1 cellular context compared by ENCODE assay signal in the genomic region with DNA sequence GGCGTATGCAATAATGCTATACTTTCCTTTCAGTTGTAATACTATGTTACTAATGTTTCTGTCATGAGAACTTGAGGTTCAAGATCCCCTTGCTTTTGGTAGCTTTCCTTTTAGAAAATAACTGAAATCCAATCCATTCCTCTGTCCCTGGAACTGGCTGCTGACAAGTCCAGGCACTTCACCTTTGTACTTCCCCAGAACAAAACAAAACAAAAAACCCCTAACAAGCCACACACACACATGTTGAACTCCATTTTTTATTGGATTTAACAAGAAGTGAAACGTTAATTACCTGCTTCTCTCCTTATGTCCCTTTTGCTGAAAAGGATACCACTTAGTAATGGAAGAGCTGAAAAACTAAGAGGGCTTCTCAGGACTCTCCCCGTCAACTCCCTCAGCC.
TF ChIP-seq lines count a peak whose summit lies in the region.

No MANE protein-coding gene starts in this region.

TF ChIP-seq in H1, 55 proteins besides CTCF, POLR2A, EP300 and RAD21:
- TF ChIP-seq, protein P1, sequence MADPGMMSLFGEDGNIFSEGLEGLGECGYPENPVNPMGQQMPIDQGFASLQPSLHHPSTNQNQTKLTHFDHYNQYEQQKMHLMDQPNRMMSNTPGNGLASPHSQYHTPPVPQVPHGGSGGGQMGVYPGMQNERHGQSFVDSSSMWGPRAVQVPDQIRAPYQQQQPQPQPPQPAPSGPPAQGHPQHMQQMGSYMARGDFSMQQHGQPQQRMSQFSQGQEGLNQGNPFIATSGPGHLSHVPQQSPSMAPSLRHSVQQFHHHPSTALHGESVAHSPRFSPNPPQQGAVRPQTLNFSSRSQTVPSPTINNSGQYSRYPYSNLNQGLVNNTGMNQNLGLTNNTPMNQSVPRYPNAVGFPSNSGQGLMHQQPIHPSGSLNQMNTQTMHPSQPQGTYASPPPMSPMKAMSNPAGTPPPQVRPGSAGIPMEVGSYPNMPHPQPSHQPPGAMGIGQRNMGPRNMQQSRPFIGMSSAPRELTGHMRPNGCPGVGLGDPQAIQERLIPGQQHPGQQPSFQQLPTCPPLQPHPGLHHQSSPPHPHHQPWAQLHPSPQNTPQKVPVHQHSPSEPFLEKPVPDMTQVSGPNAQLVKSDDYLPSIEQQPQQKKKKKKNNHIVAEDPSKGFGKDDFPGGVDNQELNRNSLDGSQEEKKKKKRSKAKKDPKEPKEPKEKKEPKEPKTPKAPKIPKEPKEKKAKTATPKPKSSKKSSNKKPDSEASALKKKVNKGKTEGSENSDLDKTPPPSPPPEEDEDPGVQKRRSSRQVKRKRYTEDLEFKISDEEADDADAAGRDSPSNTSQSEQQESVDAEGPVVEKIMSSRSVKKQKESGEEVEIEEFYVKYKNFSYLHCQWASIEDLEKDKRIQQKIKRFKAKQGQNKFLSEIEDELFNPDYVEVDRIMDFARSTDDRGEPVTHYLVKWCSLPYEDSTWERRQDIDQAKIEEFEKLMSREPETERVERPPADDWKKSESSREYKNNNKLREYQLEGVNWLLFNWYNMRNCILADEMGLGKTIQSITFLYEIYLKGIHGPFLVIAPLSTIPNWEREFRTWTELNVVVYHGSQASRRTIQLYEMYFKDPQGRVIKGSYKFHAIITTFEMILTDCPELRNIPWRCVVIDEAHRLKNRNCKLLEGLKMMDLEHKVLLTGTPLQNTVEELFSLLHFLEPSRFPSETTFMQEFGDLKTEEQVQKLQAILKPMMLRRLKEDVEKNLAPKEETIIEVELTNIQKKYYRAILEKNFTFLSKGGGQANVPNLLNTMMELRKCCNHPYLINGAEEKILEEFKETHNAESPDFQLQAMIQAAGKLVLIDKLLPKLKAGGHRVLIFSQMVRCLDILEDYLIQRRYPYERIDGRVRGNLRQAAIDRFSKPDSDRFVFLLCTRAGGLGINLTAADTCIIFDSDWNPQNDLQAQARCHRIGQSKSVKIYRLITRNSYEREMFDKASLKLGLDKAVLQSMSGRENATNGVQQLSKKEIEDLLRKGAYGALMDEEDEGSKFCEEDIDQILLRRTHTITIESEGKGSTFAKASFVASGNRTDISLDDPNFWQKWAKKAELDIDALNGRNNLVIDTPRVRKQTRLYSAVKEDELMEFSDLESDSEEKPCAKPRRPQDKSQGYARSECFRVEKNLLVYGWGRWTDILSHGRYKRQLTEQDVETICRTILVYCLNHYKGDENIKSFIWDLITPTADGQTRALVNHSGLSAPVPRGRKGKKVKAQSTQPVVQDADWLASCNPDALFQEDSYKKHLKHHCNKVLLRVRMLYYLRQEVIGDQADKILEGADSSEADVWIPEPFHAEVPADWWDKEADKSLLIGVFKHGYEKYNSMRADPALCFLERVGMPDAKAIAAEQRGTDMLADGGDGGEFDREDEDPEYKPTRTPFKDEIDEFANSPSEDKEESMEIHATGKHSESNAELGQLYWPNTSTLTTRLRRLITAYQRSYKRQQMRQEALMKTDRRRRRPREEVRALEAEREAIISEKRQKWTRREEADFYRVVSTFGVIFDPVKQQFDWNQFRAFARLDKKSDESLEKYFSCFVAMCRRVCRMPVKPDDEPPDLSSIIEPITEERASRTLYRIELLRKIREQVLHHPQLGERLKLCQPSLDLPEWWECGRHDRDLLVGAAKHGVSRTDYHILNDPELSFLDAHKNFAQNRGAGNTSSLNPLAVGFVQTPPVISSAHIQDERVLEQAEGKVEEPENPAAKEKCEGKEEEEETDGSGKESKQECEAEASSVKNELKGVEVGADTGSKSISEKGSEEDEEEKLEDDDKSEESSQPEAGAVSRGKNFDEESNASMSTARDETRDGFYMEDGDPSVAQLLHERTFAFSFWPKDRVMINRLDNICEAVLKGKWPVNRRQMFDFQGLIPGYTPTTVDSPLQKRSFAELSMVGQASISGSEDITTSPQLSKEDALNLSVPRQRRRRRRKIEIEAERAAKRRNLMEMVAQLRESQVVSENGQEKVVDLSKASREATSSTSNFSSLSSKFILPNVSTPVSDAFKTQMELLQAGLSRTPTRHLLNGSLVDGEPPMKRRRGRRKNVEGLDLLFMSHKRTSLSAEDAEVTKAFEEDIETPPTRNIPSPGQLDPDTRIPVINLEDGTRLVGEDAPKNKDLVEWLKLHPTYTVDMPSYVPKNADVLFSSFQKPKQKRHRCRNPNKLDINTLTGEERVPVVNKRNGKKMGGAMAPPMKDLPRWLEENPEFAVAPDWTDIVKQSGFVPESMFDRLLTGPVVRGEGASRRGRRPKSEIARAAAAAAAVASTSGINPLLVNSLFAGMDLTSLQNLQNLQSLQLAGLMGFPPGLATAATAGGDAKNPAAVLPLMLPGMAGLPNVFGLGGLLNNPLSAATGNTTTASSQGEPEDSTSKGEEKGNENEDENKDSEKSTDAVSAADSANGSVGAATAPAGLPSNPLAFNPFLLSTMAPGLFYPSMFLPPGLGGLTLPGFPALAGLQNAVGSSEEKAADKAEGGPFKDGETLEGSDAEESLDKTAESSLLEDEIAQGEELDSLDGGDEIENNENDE (IDR thresholded peaks at IDR 0.05; ENCODE audit: insufficient replicate concordance, low read length): no peak
- TF ChIP-seq ZNF274 (IDR thresholded peaks at IDR 0.05; ENCODE audit: borderline replicate concordance, extremely low read depth, low read length): no peak
- no peak for TF ChIP-seq RFX5 (IDR thresholded peaks at IDR 0.05; ENCODE audit: borderline replicate concordance, low read depth, low read length)
- TF ChIP-seq CEBPB (IDR thresholded peaks at IDR 0.05; ENCODE audit: low read depth, low read length): no peak
- TF ChIP-seq, protein P2, sequence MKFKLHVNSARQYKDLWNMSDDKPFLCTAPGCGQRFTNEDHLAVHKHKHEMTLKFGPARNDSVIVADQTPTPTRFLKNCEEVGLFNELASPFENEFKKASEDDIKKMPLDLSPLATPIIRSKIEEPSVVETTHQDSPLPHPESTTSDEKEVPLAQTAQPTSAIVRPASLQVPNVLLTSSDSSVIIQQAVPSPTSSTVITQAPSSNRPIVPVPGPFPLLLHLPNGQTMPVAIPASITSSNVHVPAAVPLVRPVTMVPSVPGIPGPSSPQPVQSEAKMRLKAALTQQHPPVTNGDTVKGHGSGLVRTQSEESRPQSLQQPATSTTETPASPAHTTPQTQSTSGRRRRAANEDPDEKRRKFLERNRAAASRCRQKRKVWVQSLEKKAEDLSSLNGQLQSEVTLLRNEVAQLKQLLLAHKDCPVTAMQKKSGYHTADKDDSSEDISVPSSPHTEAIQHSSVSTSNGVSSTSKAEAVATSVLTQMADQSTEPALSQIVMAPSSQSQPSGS (IDR thresholded peaks at IDR 0.05; ENCODE audit: low read length): no peak
- no peak for TF ChIP-seq SIRT6 (IDR thresholded peaks at IDR 0.05; ENCODE audit: low read length)
- TF ChIP-seq SIX5 (IDR thresholded peaks at IDR 0.05; ENCODE audit: low read depth, low read length): no peak
- no peak for TF ChIP-seq SP2 (IDR thresholded peaks at IDR 0.05; ENCODE audit: low read length)
- no peak for TF ChIP-seq NRF1 (IDR thresholded peaks at IDR 0.05; ENCODE audit: low read depth, low read length)
